ENCODE assay signal across 8 cellular contexts in the genomic region with DNA sequence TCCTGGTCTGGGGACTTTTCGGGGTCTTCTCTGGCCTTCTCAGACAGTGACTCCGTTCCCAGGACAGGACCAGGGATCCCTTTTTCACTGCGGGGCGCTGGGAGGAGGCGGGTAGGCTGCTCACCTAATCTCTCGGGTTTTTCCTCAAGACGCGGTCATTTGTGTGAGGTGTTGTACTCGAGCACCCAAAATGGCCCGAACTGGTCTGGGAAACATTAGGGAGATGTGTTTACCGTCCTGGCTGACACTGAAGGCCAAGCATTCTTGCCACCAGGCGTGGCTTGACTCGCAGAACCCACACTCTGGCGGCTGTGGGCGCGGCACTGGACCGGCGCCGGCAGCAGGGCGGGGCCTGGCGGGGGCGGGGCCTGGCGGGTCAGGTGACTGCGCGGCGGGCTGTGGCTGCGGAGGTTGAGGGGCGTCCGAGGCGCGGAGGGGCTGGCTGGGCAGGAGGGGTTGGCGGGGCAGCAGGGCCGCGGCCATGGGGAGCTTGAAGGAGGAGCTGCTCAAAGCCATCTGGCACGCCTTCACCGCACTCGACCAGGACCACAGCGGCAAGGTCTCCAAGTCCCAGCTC. TPM values are rescaled to one million over a fixed set of nuclear protein-coding genes. Genes with fewer than 3 reads are reported as not detected.
A peak's percentile ranks its signal among the peaks of the same experiment; 100 is the strongest.
DNase-seq lines count a peak whose midpoint lies in the region; ATAC-seq and TF ChIP-seq lines count a peak whose summit lies in the region.

A gene (plus strand): TSS at position 379 of the 577 bp plus-strand sequence. CDS start 103 bp downstream, at position 482.

- H3K27ac ChIP-seq in HUES64 (ENCODE audit: low read depth, low read length) (peak within 1 kb of the TSS; percentile 85), SJSA1 (peak within 1 kb of the TSS; percentile 81), osteoblast (ENCODE audit: low read depth, low read length) (peak within 1 kb of the TSS; percentile 89), temporal lobe (ENCODE audit: low read depth, low read length) (peak within 1 kb of the TSS; percentile 80)

- H3K27me3 ChIP-seq in HUES64 (ENCODE audit: insufficient read depth, low read length) (no peaks in the 10 kb centered on the region), SJSA1 (replicated peaks) (no peaks in the 10 kb centered on the region), osteoblast (ENCODE audit: insufficient read depth, low read length) (no peaks in the 10 kb centered on the region)

- H3K4me3 ChIP-seq in HUES64 (ENCODE audit: low read length): peak within 1 kb of the TSS; percentile 100
- H3K4me3 ChIP-seq in SJSA1: peak within 1 kb of the TSS; percentile 75
- H3K4me3 ChIP-seq in osteoblast (ENCODE audit: insufficient read depth, low read length): peak within 1 kb of the TSS; percentile 91

- WGBS in HUES64: 1% methylated on average over 38 of the region's 38 CpGs

- peak within 1 kb of the TSS; percentile 89 for H3K9ac ChIP-seq in HUES64 (ENCODE audit: low read depth, low read length)

- H4K20me1 ChIP-seq in osteoblast (ENCODE audit: insufficient read depth, low read length): peaks cover 4% of the 10 kb centered on the region

- peak; percentile 54 for DNase-seq in DMS53 treated with DMSO at 0.1 percent for 48 hours (lab: John Stamatoyannopoulos, UW; ENCODE audit: unreplicated experiment)
- peak; percentile 60 to 93 for DNase-seq in SJSA1 (ENCODE audit: low read depth in 1 of 2, low spot score in 2 of 2)
- DNase-seq in activated naive CD4-positive, alpha-beta T cell treated with anti-CD3 and anti-CD28 coated beads, Interleukin-2, amount 50 U/mL, for 16 hours: peak; percentile 75
- DNase-seq in glomerular endothelial cell (ENCODE audit: extremely low read depth, low read depth, low spot score): no peak
- DNase-seq in osteoblast (ENCODE audit: insufficient read length, low spot score, missing footprints): peak; percentile 97

- peaks cover 53% of the 10 kb centered on the region for H3K79me2 ChIP-seq in osteoblast (ENCODE audit: insufficient read depth, low read length)

- peak within 1 kb of the TSS; percentile 99 for H3K4me2 ChIP-seq in osteoblast (ENCODE audit: insufficient read depth, low read length)

- H3K4me1 ChIP-seq in HUES64 (ENCODE audit: insufficient read depth, low read length): no peaks in the 10 kb centered on the region
- H3K4me1 ChIP-seq in SJSA1 (replicated peaks): peaks cover 10% of the 10 kb centered on the region
- peaks cover 5% of the 10 kb centered on the region for H3K4me1 ChIP-seq in osteoblast (ENCODE audit: insufficient read depth, low read length)

- H3K9me3 ChIP-seq in HUES64 (ENCODE audit: insufficient read depth, low read depth, low read length) (peaks cover 6% of the 10 kb centered on the region; the same call in 1 of the 2 replicates), SJSA1 (replicated peaks) (peaks cover 6% of the 10 kb centered on the region), osteoblast (ENCODE audit: low read depth, low read length) (no peaks in the 10 kb centered on the region)

- H3K36me3 ChIP-seq in HUES64 (ENCODE audit: insufficient read depth, low read length) (no peaks in the 10 kb centered on the region), SJSA1 (peaks cover 30% of the 10 kb centered on the region), osteoblast (ENCODE audit: insufficient read depth, low read length) (no peaks in the 10 kb centered on the region)

- TF ChIP-seq CTCF in osteoblast (IDR thresholded peaks at IDR 0.05; ENCODE audit: extremely low read depth, low read depth, low read length): peak; percentile 37

- peak within 1 kb of the TSS; percentile 99 for H2AFZ ChIP-seq in osteoblast (ENCODE audit: low read length)

- ATAC-seq in GM21515 (IDR thresholded peaks at IDR 0.05; ENCODE audit: unreplicated experiment): peak; percentile 84

RNA-seq across cellular contexts. Expression of the gene that starts here (rescaled TPM):
- polyA plus RNA-seq in HUES64 (2013, experiment 1 of 2): 22.5 TPM
- 25.7 TPM for polyA plus RNA-seq in HUES64 (2013, experiment 2 of 2)
- 15.6 and 27.7 TPM in 2 replicates for total RNA-seq in SJSA1 (2014; rRNA removed; shearing (Covaris generic))
- total RNA-seq in glomerular endothelial cell (78.1 and 96.5 TPM in 2 replicates), osteoblast (55.4 and 62.2 TPM in 2 replicates), temporal lobe (9.8 TPM)
